ENCODE assay signal across 8 cellular contexts in genomic region chr10:68231916-68232315, GRCh38. TPM values are rescaled to one million over a fixed set of nuclear protein-coding genes. Genes with fewer than 3 reads are reported as not detected.
A peak's percentile ranks its signal among the peaks of the same experiment; 100 is the strongest.
DNase-seq lines count a peak whose midpoint lies in the region; ATAC-seq and TF ChIP-seq lines count a peak whose summit lies in the region.

TSS of gene ATOH7 (minus strand) at chr10:68232113. CDS start at chr10:68231677, 436 bp downstream.

- H3K9me3 ChIP-seq in endocrine pancreas (ENCODE audit: control insufficient read depth, low read length): no peaks in the 10 kb centered on the region
- no peaks in the 10 kb centered on the region for H3K9me3 ChIP-seq in neuron (ENCODE audit: low read length)

- H3K36me3 Mint-ChIP-seq in CD14-positive monocyte: peaks cover 0 to 3% of the 10 kb centered on the region in 2 donors

- peak within 1 kb of the TSS; percentile 83 to 91 for H3K4me3 Mint-ChIP-seq in CD14-positive monocyte

- H3K36me3 ChIP-seq in endocrine pancreas (ENCODE audit: control insufficient read depth, insufficient read depth, low read length) (no peaks in the 10 kb centered on the region), neuron (ENCODE audit: insufficient read depth, low read length) (no peaks in the 10 kb centered on the region)

- no peak for ATAC-seq in HG03354 (IDR thresholded peaks at IDR 0.05; ENCODE audit: poor library complexity, severe bottlenecking, unreplicated experiment)

- peaks cover 0 to 6% (median 2%) of the 10 kb centered on the region in 7 donors for H3K9me3 Mint-ChIP-seq in CD14-positive monocyte

- DNase-seq in CD14-positive monocyte (ENCODE audit: low spot score): no peak
- DNase-seq in NCI-H69 (lab: John Stamatoyannopoulos, UW): peak; percentile 56
- DNase-seq in AG08396 (ENCODE audit: low spot score): no peak
- DNase-seq in glomerular visceral epithelial cell (ENCODE audit: extremely low spot score): no peak
- no peak for DNase-seq in stimulated activated CD4-positive, alpha-beta T cell treated with anti-CD3 and anti-CD28 coated beads, Interleukin-4, amount 100 ng/mL, for 4 hours

- H3K27ac Mint-ChIP-seq in CD14-positive monocyte: no peak within 1 kb of the TSS

- H3K9ac ChIP-seq in endocrine pancreas (ENCODE audit: control insufficient read depth, insufficient read depth, low read length): peak within 1 kb of the TSS; percentile 42

- H3K4me1 Mint-ChIP-seq in CD14-positive monocyte: peaks cover 12% of the 10 kb centered on the region

- TF ChIP-seq CTCF in CD14-positive monocyte (IDR thresholded peaks at IDR 0.05): no peak

- no peaks in the 10 kb centered on the region for H3K27me3 ChIP-seq in endocrine pancreas (ENCODE audit: control insufficient read depth, insufficient read depth, low read length)
- peaks cover 2% of the 10 kb centered on the region for H3K27me3 ChIP-seq in neuron (ENCODE audit: insufficient read depth, low read length)

- H3K4me1 ChIP-seq in endocrine pancreas (ENCODE audit: control insufficient read depth, insufficient read depth, low read length) (no peaks in the 10 kb centered on the region), neuron (ENCODE audit: insufficient read depth, low read length) (peaks cover 12% of the 10 kb centered on the region)

- H3K4me3 ChIP-seq in endocrine pancreas (ENCODE audit: control insufficient read depth, insufficient read depth, low read length) (peak within 1 kb of the TSS; percentile 75), neuron (ENCODE audit: low read length) (peak within 1 kb of the TSS; percentile 84)

- intact Hi-C loops in CD14-positive monocyte (cut with micrococcal nuclease): no loop called here

- peaks cover 37 to 56% (median 40%) of the 10 kb centered on the region in 3 donors for H3K27me3 Mint-ChIP-seq in CD14-positive monocyte (ENCODE audit: low read depth in 3 of 3)

- H2AFZ ChIP-seq in neuron (ENCODE audit: low read depth, low read length): peak within 1 kb of the TSS; percentile 100

RNA-seq across cellular contexts. Expression of gene ATOH7, which starts in this region (rescaled TPM):
- not detected for polyA plus RNA-seq in CD14-positive monocyte
